13 cellular contexts compared by ENCODE assay signal in the genomic region with DNA sequence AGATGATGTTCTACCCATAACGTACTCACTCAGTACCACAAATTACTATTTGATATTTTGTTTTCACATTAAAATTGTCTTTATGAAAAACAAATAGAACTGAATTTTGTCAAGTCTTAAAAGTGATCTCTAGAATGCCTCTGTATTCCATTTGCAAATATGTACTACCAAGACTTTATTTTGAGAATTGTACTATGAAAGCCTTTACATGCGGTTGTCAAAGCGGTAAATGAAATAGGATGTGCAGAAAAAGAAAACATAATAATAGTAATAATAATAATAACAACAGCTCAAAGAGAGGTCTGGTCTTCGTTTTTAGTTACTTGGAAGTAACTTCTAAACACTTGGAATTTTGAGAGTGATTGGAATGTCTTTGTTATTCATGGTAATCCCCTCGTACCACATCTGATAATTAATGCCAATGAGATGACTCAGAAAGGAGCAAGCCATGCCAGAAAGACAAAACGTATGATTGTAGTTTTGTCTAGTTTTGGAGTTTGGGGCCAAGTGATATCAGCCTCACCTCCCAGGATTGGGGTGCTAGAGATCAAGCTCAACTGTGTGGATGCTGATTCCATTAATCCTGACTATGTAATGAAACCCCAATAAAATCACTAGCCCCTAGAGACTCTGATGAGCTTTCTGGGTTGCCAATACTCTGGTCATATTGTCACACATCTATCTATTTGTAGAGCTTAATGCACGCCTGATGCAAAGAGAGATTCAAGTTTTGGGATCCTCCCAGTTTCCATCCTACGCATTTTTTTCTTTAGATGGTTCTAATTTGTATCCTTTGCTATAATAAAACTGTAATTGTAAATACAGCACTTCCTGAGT. TPM values are rescaled to one million over a fixed set of nuclear protein-coding genes. Genes with fewer than 3 reads are reported as not detected.
A peak's percentile ranks its signal among the peaks of the same experiment; 100 is the strongest.
DNase-seq lines count a peak whose midpoint lies in the region; ATAC-seq and TF ChIP-seq lines count a peak whose summit lies in the region.
"Had no signal": no experiment of that assay in that cellular context is flagged by ENCODE, and none has a peak within 500 bp of the region (broad histone marks: within the 10 kb centered on the region; RNA-seq: fewer than 3 reads in every experiment).

No MANE protein-coding gene starts in this region.

- no peaks in the 10 kb centered on the region for H3K36me3 Mint-ChIP-seq in MCF 10A (ENCODE audit: insufficient read depth, unreplicated experiment)

- no peaks in the 10 kb centered on the region for H3K79me2 ChIP-seq in PC-9 (ENCODE audit: low read depth)

- no peak overlapping the region for H3K27ac Mint-ChIP-seq in MCF 10A (ENCODE audit: low read depth, unreplicated experiment)

- H3K4me2 ChIP-seq in PC-9 = no peak overlapping the region
- H3K4me2 ChIP-seq: A549 had no signal

- no peaks in the 10 kb centered on the region for H3K9me3 ChIP-seq in PC-9 (ENCODE audit: insufficient read depth, low read depth)
- H3K9me3 ChIP-seq: A549, adrenal gland had no signal

- H3K9me2 ChIP-seq in PC-9 (ENCODE audit: insufficient read depth) = no peaks in the 10 kb centered on the region

- CTCF ChIA-PET in PC-9 (lab: Charles Lee) = no interaction called here
- CTCF ChIA-PET in MCF 10A (lab: Yijun Ruan, JAX) = no interaction called here

- no peaks in the 10 kb centered on the region for H3F3A ChIP-seq in PC-9 (ENCODE audit: insufficient read depth, low read depth)

- DNase-seq in A172 (ENCODE audit: low spot score) = peak; percentile 62
- DNase-seq in amniotic epithelial cell (ENCODE audit: low read depth) = peak; percentile 48
- no peak for DNase-seq in PC-9
- DNase-seq in cortex of kidney (lab: John Stamatoyannopoulos, UW) = no peak
- no peak for DNase-seq in posterior cingulate gyrus
- DNase-seq in MCF 10A (ENCODE audit: unreplicated experiment) = no peak
- DNase-seq: adrenal gland, NCI-H187 treated with DMSO at 0.1 percent for 48 hours, T1000 had no signal

- no peaks in the 10 kb centered on the region for H3K4me1 ChIP-seq in PC-9 (replicated peaks; ENCODE audit: insufficient read depth)
- H3K4me1 ChIP-seq: A549, adrenal gland, right atrium auricular region had no signal

- H2AFZ ChIP-seq in PC-9 = no peak overlapping the region

- H3K4me3 Mint-ChIP-seq in MCF 10A (ENCODE audit: unreplicated experiment) = no peak overlapping the region

- H3K27me3 ChIP-seq in PC-9 (ENCODE audit: insufficient read depth, low read depth) = no peaks in the 10 kb centered on the region
- H3K27me3 ChIP-seq: right atrium auricular region had no signal

- H3K27me3 Mint-ChIP-seq in MCF 10A (ENCODE audit: insufficient read depth, unreplicated experiment) = no peaks in the 10 kb centered on the region

- TF ChIP-seq CTCF in PC-9 (conservative IDR thresholded peaks at IDR 0.05) (no peak), MCF 10A (IDR thresholded peaks at IDR 0.05; ENCODE audit: unreplicated experiment) (no peak)

- no peak overlapping the region for H3K27ac ChIP-seq in PC-9
- H3K27ac ChIP-seq: A549, adrenal gland, right atrium auricular region had no signal

- intact Hi-C loops in PC-9 (cut with micrococcal nuclease; ENCODE audit: unreplicated experiment) = no loop called here
- intact Hi-C loops in posterior cingulate gyrus (cut with DNase I) = no loop called here
- intact Hi-C loops in MCF 10A (cut with micrococcal nuclease) = no loop called here

- POLR2A ChIA-PET in PC-9 (lab: Charles Lee; ENCODE audit: unreplicated experiment) = no interaction called here
- POLR2A ChIA-PET in MCF 10A (lab: Yijun Ruan, JAX) = interaction anchor here (0.5 kb wide), 1 partner anchor 597 kb away, joined by 4 read pairs; no protein-coding TSS in a partner anchor

- H3K4me3 ChIP-seq in PC-9 = no peak overlapping the region
- H3K4me3 ChIP-seq: A549, adrenal gland, right atrium auricular region had no signal

- no peaks in the 10 kb centered on the region for H3K4me1 Mint-ChIP-seq in MCF 10A (ENCODE audit: insufficient read depth, unreplicated experiment)

- H3K36me3 ChIP-seq in PC-9 (ENCODE audit: low read depth) = no peaks in the 10 kb centered on the region
- H3K36me3 ChIP-seq: adrenal gland, right atrium auricular region had no signal

- BruUV-seq in PC-9 (replicated peaks; lab: Mats Ljungman, UMichigan) (no TSS peak), MCF 10A (replicated peaks; lab: Mats Ljungman, UMichigan) (no TSS peak)

- ATAC-seq in GM19463 (IDR thresholded peaks at IDR 0.05; ENCODE audit: unreplicated experiment) = peak; percentile 25
- ATAC-seq in HG03066 (IDR thresholded peaks at IDR 0.05; ENCODE audit: low read depth, unreplicated experiment) = peak; percentile 16
- ATAC-seq: A549 had no signal

- H3K9me3 Mint-ChIP-seq in MCF 10A (ENCODE audit: unreplicated experiment) = no peaks in the 10 kb centered on the region

- H4K20me1 ChIP-seq in PC-9 (ENCODE audit: insufficient read depth) = no peaks in the 10 kb centered on the region

RNA-seq across cellular contexts. Expression of gene CTSO, which starts 20.2 kb away (rescaled TPM):
- 14.1 and 14.6 TPM in 2 replicates for total RNA-seq in A172 (2014; rRNA removed; shearing (Covaris generic))
- 4.8 and 5.0 TPM in 2 replicates for total RNA-seq in PC-9 (2021)
- total RNA-seq in MCF 10A (2022) = 2.3 and 5.2 TPM in 2 replicates

Comparison
In these comparisons a context has a peak if more than half of its experiments do, and no peak if none do; other contexts are left out.
1. DNase-seq: peak in A172 (single experiment) and amniotic epithelial cell (single experiment); none in PC-9 (0 of 2), cortex of kidney (single experiment), posterior cingulate gyrus (0 of 10) and MCF 10A (single experiment).